ENCODE assay signal across 10 cellular contexts in the genomic region with DNA sequence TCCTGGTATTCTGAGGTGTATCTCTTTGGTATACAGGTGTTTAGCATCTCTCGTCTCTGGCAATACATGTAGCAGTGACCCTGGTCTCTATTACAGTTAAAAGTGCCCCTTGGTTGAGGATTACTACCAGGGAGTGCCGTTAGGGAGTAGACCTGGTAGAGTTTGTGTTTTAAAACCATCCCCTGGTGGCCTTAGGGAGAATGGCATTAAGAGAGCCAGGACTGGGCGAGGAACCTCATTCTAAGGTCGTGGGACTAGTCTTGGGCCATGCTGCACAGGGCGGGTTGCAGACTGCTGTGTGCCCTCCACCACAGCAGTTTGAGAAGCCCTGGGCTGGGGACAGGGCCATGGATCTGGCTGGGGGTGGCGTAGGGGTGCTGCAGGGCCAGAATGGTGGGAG. TPM values are rescaled to one million over a fixed set of nuclear protein-coding genes. Genes with fewer than 3 reads are reported as not detected.
A peak's percentile ranks its signal among the peaks of the same experiment; 100 is the strongest.
DNase-seq lines count a peak whose midpoint lies in the region; ATAC-seq and TF ChIP-seq lines count a peak whose summit lies in the region.
"Had no signal": no experiment of that assay in that cellular context is flagged by ENCODE, and none has a peak within 500 bp of the region (broad histone marks: within the 10 kb centered on the region; RNA-seq: fewer than 3 reads in every experiment).

No MANE protein-coding gene starts in this region.

- DNase-seq in ELR (ENCODE audit: low read depth) (peak; percentile 38), endodermal cell (peak; percentile 65), nephron progenitor cell (no peak), MG63 (no peak), DMS153 (lab: John Stamatoyannopoulos, UW) (no peak), AML-193 (lab: John Stamatoyannopoulos, UW) (no peak)
- DNase-seq: activated CD4-positive, CD25-positive, alpha-beta regulatory T cell treated with anti-CD3 and anti-CD28 coated beads, Interleukin-2, amount 50 U/mL, for 72 hours; activated naive CD8-positive, alpha-beta T cell treated with anti-CD3 and anti-CD28 coated beads, Interleukin-2, amount 10 ng/mL, durations not matched to agents 7 days and 5 days had no signal

- H3K36me3 Mint-ChIP-seq in endodermal cell (ENCODE audit: low read depth) = peaks cover 18% of the 10 kb centered on the region
- peaks cover 36% of the 10 kb centered on the region for H3K36me3 Mint-ChIP-seq in nephron progenitor cell (ENCODE audit: low read depth)
- H3K36me3 Mint-ChIP-seq: activated naive CD8-positive, alpha-beta T cell treated with anti-CD3 and anti-CD28 coated beads, Interleukin-2, amount 10 ng/mL, durations not matched to agents 7 days and 5 days had no signal

- peaks cover 3% of the 10 kb centered on the region; the same call in 1 of the 2 replicates for H3K9me3 ChIP-seq in Loucy (ENCODE audit: insufficient read depth, low read depth, low read length)
- H3K9me3 ChIP-seq in endodermal cell (ENCODE audit: control insufficient read depth, low read length) = no peaks in the 10 kb centered on the region
- H3K9me3 ChIP-seq in MG63 = no peaks in the 10 kb centered on the region

- no peaks in the 10 kb centered on the region for H4K20me1 ChIP-seq in Loucy (ENCODE audit: insufficient read depth, low read length, poor library complexity, severe bottlenecking)

- H3F3A ChIP-seq in Loucy (ENCODE audit: low read depth) = no peaks in the 10 kb centered on the region

- H3K4me2 ChIP-seq in Loucy (ENCODE audit: low read depth, low read length, poor library complexity, severe bottlenecking) = peak overlapping the region; percentile 21

- ATAC-seq in GM19455 (IDR thresholded peaks at IDR 0.05; ENCODE audit: unreplicated experiment) = no peak

- H3K27me3 Mint-ChIP-seq in endodermal cell (ENCODE audit: insufficient read depth) = no peaks in the 10 kb centered on the region
- H3K27me3 Mint-ChIP-seq in nephron progenitor cell (ENCODE audit: low read depth, poor library complexity) = no peaks in the 10 kb centered on the region
- H3K27me3 Mint-ChIP-seq: activated naive CD8-positive, alpha-beta T cell treated with anti-CD3 and anti-CD28 coated beads, Interleukin-2, amount 10 ng/mL, durations not matched to agents 7 days and 5 days had no signal

- WGBS in endodermal cell (ENCODE audit: insufficient coverage in 1 of 2, insufficient read length in 1 of 2), 2 experiments = 81 to 88% methylated on average over 4 to 6 of the region's 6 CpGs

- H3K4me1 Mint-ChIP-seq in endodermal cell (no peaks in the 10 kb centered on the region), nephron progenitor cell (peaks cover 20% of the 10 kb centered on the region)
- H3K4me1 Mint-ChIP-seq: activated naive CD8-positive, alpha-beta T cell treated with anti-CD3 and anti-CD28 coated beads, Interleukin-2, amount 10 ng/mL, durations not matched to agents 7 days and 5 days had no signal

- no peak overlapping the region for H3K27ac Mint-ChIP-seq in endodermal cell
- H3K27ac Mint-ChIP-seq in nephron progenitor cell = no peak overlapping the region
- H3K27ac Mint-ChIP-seq: activated naive CD8-positive, alpha-beta T cell treated with anti-CD3 and anti-CD28 coated beads, Interleukin-2, amount 10 ng/mL, durations not matched to agents 7 days and 5 days had no signal

- no peak overlapping the region for H3K9ac ChIP-seq in Loucy (ENCODE audit: low read depth, low read length, poor library complexity, severe bottlenecking)
- no peak overlapping the region for H3K9ac ChIP-seq in endodermal cell (ENCODE audit: extremely low read depth, low read length, poor library complexity, severe bottlenecking)

- no peak overlapping the region for H3K4me3 ChIP-seq in Loucy (ENCODE audit: low read length, poor library complexity, severe bottlenecking)
- no peak overlapping the region for H3K4me3 ChIP-seq in endodermal cell (ENCODE audit: low read length)
- H3K4me3 ChIP-seq in MG63 = no peak overlapping the region

- H3K36me3 ChIP-seq in Loucy (ENCODE audit: insufficient read depth, low read length) (peaks cover 16% of the 10 kb centered on the region), endodermal cell (ENCODE audit: control insufficient read depth, insufficient read depth, low read length) (peaks cover 12% of the 10 kb centered on the region), MG63 (no peaks in the 10 kb centered on the region)

- peaks cover 77% of the 10 kb centered on the region for H3K79me2 ChIP-seq in Loucy (ENCODE audit: insufficient read depth, low read length)

- TF ChIP-seq CTCF in Loucy (conservative IDR thresholded peaks at IDR 0.05; ENCODE audit: low read length) (peak; percentile 67), endodermal cell (conservative IDR thresholded peaks at IDR 0.05) (peak; percentile 68), nephron progenitor cell (IDR thresholded peaks at IDR 0.05) (peak; percentile 27)

- H3K27ac ChIP-seq in endodermal cell (ENCODE audit: low read depth, low read length) = no peak overlapping the region

- no peaks in the 10 kb centered on the region for H3K27me3 ChIP-seq in Loucy (ENCODE audit: insufficient read depth, low read length, poor library complexity, severe bottlenecking)
- no peaks in the 10 kb centered on the region for H3K27me3 ChIP-seq in endodermal cell (ENCODE audit: control insufficient read depth, insufficient read depth, low read length, poor library complexity, severe bottlenecking)
- H3K27me3 ChIP-seq in MG63 = no peaks in the 10 kb centered on the region

- H3K9me3 Mint-ChIP-seq in endodermal cell (no peaks in the 10 kb centered on the region), nephron progenitor cell (no peaks in the 10 kb centered on the region)
- H3K9me3 Mint-ChIP-seq: activated naive CD8-positive, alpha-beta T cell treated with anti-CD3 and anti-CD28 coated beads, Interleukin-2, amount 10 ng/mL, durations not matched to agents 7 days and 5 days had no signal

- no peak overlapping the region for H3K4me3 Mint-ChIP-seq in endodermal cell
- no peak overlapping the region for H3K4me3 Mint-ChIP-seq in nephron progenitor cell
- H3K4me3 Mint-ChIP-seq: activated naive CD8-positive, alpha-beta T cell treated with anti-CD3 and anti-CD28 coated beads, Interleukin-2, amount 10 ng/mL, durations not matched to agents 7 days and 5 days had no signal

- no peak overlapping the region for H2AFZ ChIP-seq in Loucy (ENCODE audit: low read length)

- H3K4me1 ChIP-seq in Loucy (ENCODE audit: insufficient read depth, low read length, poor library complexity, severe bottlenecking) (peaks cover 20% of the 10 kb centered on the region), endodermal cell (ENCODE audit: control insufficient read depth, insufficient read depth, low read length) (no peaks in the 10 kb centered on the region)

- no peaks in the 10 kb centered on the region for H3K9me2 ChIP-seq in Loucy (replicated peaks; ENCODE audit: low read depth, low read length)

RNA-seq across cellular contexts. Expression of a gene that starts 35.0 kb away (rescaled TPM):
- 10 to 100 TPM; 10.1 to 11.5 TPM for total RNA-seq in endodermal cell
- polyA plus RNA-seq in endodermal cell (2013, experiment 1 of 2) = 15.2 TPM
- polyA plus RNA-seq in endodermal cell (2013, experiment 2 of 2) = 13.8 TPM
- 12.5 and 23.3 TPM in 2 replicates for total RNA-seq in MG63 (2014; rRNA removed; shearing (Covaris generic); ENCODE audit: low replicate concordance)

Comparison
In these comparisons a context has a peak if more than half of its experiments do, and no peak if none do; other contexts are left out.
1. DNase-seq: peak in ELR (single experiment) and endodermal cell (single experiment); none in nephron progenitor cell (single experiment), MG63 (single experiment), DMS153 (single experiment) and AML-193 (0 of 2).
2. Peak in every context shown above with its lines, with median percentiles within 50 percentile points of each other: CTCF ChIP-seq.